In the genomic region with DNA sequence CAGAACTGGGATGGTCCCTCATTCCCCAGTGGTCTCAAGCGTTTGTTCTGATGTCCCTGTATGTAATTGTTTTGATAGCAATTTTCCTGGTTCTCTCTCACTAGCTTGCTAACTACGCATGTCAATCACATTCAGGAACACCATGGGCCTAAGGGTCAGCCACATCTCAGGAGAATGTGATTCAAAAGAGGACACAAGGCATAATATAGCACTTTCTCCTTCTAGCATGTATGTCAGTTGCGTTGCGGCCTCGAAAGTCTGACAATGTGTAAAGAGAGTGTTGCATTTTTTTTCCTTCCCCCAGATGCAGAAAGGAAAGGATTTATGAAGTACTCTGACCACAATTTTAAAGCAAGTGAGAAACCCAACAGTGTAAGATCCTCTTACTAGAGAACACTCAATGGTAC, we compare ENCODE assay signal across 8 cellular contexts.
DNase-seq lines count a peak whose midpoint lies in the region; ATAC-seq and TF ChIP-seq lines count a peak whose summit lies in the region.

No MANE protein-coding gene starts in this region.

- DNase-seq in pons (ENCODE audit: low spot score), result no peak
- no peak for DNase-seq in SKM-1 (lab: John Stamatoyannopoulos, UW; ENCODE audit: unreplicated experiment)
- DNase-seq in retina, result no peak

- no peak for TF ChIP-seq CTCF in OCI-LY1 (IDR thresholded peaks at IDR 0.05; ENCODE audit: low read length)
- no peak for TF ChIP-seq CTCF in nephron (IDR thresholded peaks at IDR 0.05; ENCODE audit: unreplicated experiment in 3 of 3)

- H3K4me3 Mint-ChIP-seq in dendritic cell treated with granulocyte-macrophage colony-stimulating factor and Interleukin-4, amounts not matched to agents 40 ng/mL and 50 ng/mL, for 4 days, result peak overlapping the region; percentile 84
- peak overlapping the region; percentile 91 to 93 (median 91) for H3K4me3 Mint-ChIP-seq in nephron

- no peaks in the 10 kb centered on the region for H3K79me2 ChIP-seq in OCI-LY1 (ENCODE audit: insufficient read depth, low read length)

- H3K9me3 Mint-ChIP-seq in dendritic cell treated with granulocyte-macrophage colony-stimulating factor and Interleukin-4, amounts not matched to agents 40 ng/mL and 50 ng/mL, for 4 days, result no peaks in the 10 kb centered on the region
- no peaks in the 10 kb centered on the region for H3K9me3 Mint-ChIP-seq in nephron

- ATAC-seq in GM18517 (IDR thresholded peaks at IDR 0.05; ENCODE audit: unreplicated experiment) (peak; percentile 5), GM19035 (IDR thresholded peaks at IDR 0.05; ENCODE audit: unreplicated experiment) (no peak)

- H3K36me3 Mint-ChIP-seq in dendritic cell treated with granulocyte-macrophage colony-stimulating factor and Interleukin-4, amounts not matched to agents 40 ng/mL and 50 ng/mL, for 4 days (ENCODE audit: low read depth), result no peaks in the 10 kb centered on the region
- H3K36me3 Mint-ChIP-seq in nephron (ENCODE audit: low read depth), result peaks cover 9% of the 10 kb centered on the region

- peak overlapping the region; percentile 77 for H3K9ac ChIP-seq in OCI-LY1 (ENCODE audit: low read length)

- H3K27ac ChIP-seq in OCI-LY1 (ENCODE audit: low read depth, low read length, poor library complexity, severe bottlenecking), result peak overlapping the region; percentile 81

- no peak overlapping the region for H2AFZ ChIP-seq in OCI-LY1 (ENCODE audit: low read length)

- peaks cover 43% of the 10 kb centered on the region for H3K4me1 Mint-ChIP-seq in dendritic cell treated with granulocyte-macrophage colony-stimulating factor and Interleukin-4, amounts not matched to agents 40 ng/mL and 50 ng/mL, for 4 days (ENCODE audit: low read depth)
- H3K4me1 Mint-ChIP-seq in nephron, result peaks cover 32% of the 10 kb centered on the region

- peaks cover 47% of the 10 kb centered on the region for H3K4me1 ChIP-seq in OCI-LY1 (ENCODE audit: insufficient read depth, low read length, severe bottlenecking)

- intact Hi-C loops in dendritic cell treated with granulocyte-macrophage colony-stimulating factor and Interleukin-4, amounts not matched to agents 40 ng/mL and 50 ng/mL, for 4 days (cut with micrococcal nuclease), result no loop called here

- peak overlapping the region; percentile 63 for H3K4me3 ChIP-seq in OCI-LY1 (ENCODE audit: low read depth, low read length, poor library complexity, severe bottlenecking)

- peaks cover 3% of the 10 kb centered on the region; the same call in 1 of the 2 replicates for H3F3A ChIP-seq in OCI-LY1 (ENCODE audit: insufficient read depth, low read length)

- H3K27me3 Mint-ChIP-seq in dendritic cell treated with granulocyte-macrophage colony-stimulating factor and Interleukin-4, amounts not matched to agents 40 ng/mL and 50 ng/mL, for 4 days, result no peaks in the 10 kb centered on the region
- no peaks in the 10 kb centered on the region for H3K27me3 Mint-ChIP-seq in nephron (ENCODE audit: low read depth)

- no peaks in the 10 kb centered on the region for H3K9me3 ChIP-seq in OCI-LY1 (ENCODE audit: low read length)

- peak overlapping the region; percentile 96 for H3K27ac Mint-ChIP-seq in dendritic cell treated with granulocyte-macrophage colony-stimulating factor and Interleukin-4, amounts not matched to agents 40 ng/mL and 50 ng/mL, for 4 days
- peak overlapping the region; percentile 97 to 98 (median 97) for H3K27ac Mint-ChIP-seq in nephron

- H3K4me2 ChIP-seq in OCI-LY1 (ENCODE audit: low read length), result peak overlapping the region; percentile 93

- H4K20me1 ChIP-seq in OCI-LY1 (ENCODE audit: insufficient read depth, low read length), result no peaks in the 10 kb centered on the region

- H3K27me3 ChIP-seq in OCI-LY1 (ENCODE audit: insufficient read depth, low read length), result no peaks in the 10 kb centered on the region

- H3K36me3 ChIP-seq in OCI-LY1 (ENCODE audit: insufficient read depth, low read length), result no peaks in the 10 kb centered on the region

- no peaks in the 10 kb centered on the region for H3K9me2 ChIP-seq in OCI-LY1 (ENCODE audit: low read depth, low read length)
